Comparison of ENCODE assay signal across 9 cellular contexts in the genomic region with DNA sequence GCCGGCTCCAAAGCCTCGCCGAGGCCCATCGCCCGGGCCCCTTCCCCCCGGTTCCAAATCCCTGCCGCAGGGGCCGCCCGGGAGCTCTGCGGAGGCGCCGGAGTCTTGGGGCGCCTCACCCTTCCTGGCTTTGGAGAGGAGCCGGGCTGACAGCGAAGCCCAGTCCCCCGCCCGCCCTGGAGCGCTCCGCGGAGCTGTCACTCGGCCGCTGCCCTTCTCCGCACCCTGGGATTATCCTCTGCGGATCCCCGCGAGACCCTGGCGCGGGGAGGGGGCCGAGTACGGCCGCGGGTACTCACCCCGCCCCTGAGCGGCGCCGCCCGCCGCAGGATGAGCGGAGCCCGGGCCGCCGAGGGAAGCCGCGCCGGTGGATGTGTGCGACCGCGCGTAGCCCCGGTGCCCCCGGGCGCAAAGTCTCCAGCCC. TPM values are rescaled to one million over a fixed set of nuclear protein-coding genes. Genes with fewer than 3 reads are reported as not detected.
DNase-seq lines count a peak whose midpoint lies in the region; ATAC-seq, FAIRE-seq and TF ChIP-seq lines count a peak whose summit lies in the region.
"Had no signal": no experiment of that assay in that cellular context is flagged by ENCODE, and none has a peak within 500 bp of the region (broad histone marks: within the 10 kb centered on the region; RNA-seq: fewer than 3 reads in every experiment).

No MANE protein-coding gene starts in this region.

- H3K23me2 ChIP-seq in H1 (ENCODE audit: low read depth, low read length), result peaks cover 14% of the 10 kb centered on the region; the same call in 1 of the 2 replicates

- no peak overlapping the region; the same call in 1 of the 2 replicates for H3K18ac ChIP-seq in H1 (ENCODE audit: extremely low read depth, low read length)

- no peak overlapping the region for H3K23ac ChIP-seq in H1 (ENCODE audit: insufficient read length)

- POLR2A ChIA-PET in H1 (lab: Charles Lee; ENCODE audit: partially characterized antibody), result interaction anchor here (1.2 kb wide), 1 partner anchor 144 kb away, joined by 3 read pairs; a partner anchor contains a TSS

- H4K8ac ChIP-seq in H1 (ENCODE audit: extremely low read depth, insufficient read depth, low read length), result no peak overlapping the region

- no peak overlapping the region for H3K27ac Mint-ChIP-seq in nephron progenitor cell
- H3K27ac Mint-ChIP-seq in activated naive CD4-positive, alpha-beta T cell treated with anti-CD3 and anti-CD28 coated beads, Interleukin-2, amount 10 ng/mL, durations not matched to agents 7 days and 5 days, result no peak overlapping the region

- H2AFZ ChIP-seq in H1 (ENCODE audit: low read length), result peak overlapping the region; percentile 86; the same call in 1 of the 2 replicates

- no peak overlapping the region for H2BK20ac ChIP-seq in H1 (ENCODE audit: low read length)

- H4K5ac ChIP-seq in H1 (ENCODE audit: insufficient read length, low read depth, low read length), result no peak overlapping the region

- H3K27ac ChIP-seq in H1 (ENCODE audit: low read depth, low read length), result no peak overlapping the region

- no peak overlapping the region for H3K14ac ChIP-seq in H1 (ENCODE audit: insufficient read length)

- no peak for TF ChIP-seq POLR2A in H1 (IDR thresholded peaks at IDR 0.05; ENCODE audit: control extremely low read depth in 1 of 2, low read depth in 2 of 2, low read length in 2 of 2)

- H3K36me3 Mint-ChIP-seq in nephron progenitor cell (ENCODE audit: low read depth), result no peaks in the 10 kb centered on the region
- no peaks in the 10 kb centered on the region for H3K36me3 Mint-ChIP-seq in activated naive CD4-positive, alpha-beta T cell treated with anti-CD3 and anti-CD28 coated beads, Interleukin-2, amount 10 ng/mL, durations not matched to agents 7 days and 5 days

- H3K36me3 ChIP-seq in H1 (ENCODE audit: control insufficient read depth in 2 of 4, insufficient read depth in 4 of 4, low read length in 3 of 4), result no peaks in the 10 kb centered on the region

- H3K9ac ChIP-seq in H1 (replicated peaks in 1 of 4; ENCODE audit: extremely low read depth in 1 of 4, low read depth in 3 of 4, low read length in 3 of 4), result no peak overlapping the region

- H3K4ac ChIP-seq in H1 (replicated peaks; ENCODE audit: insufficient read length, low read depth, low read length), result no peak overlapping the region

- no peaks in the 10 kb centered on the region for H3K79me1 ChIP-seq in H1 (ENCODE audit: low read depth, low read length)

- peak; percentile 8 for DNase-seq in EL
- peak; percentile 33 for DNase-seq in KBM-7
- DNase-seq in H1 (ENCODE audit: low read depth in 1 of 2, low spot score in 2 of 2), result peak in 1 of 2 experiments; percentile 2
- peak; percentile 67 for DNase-seq in nephron progenitor cell
- DNase-seq in activated naive CD4-positive, alpha-beta T cell treated with Interleukin-2 at 50 U/mL for 16 hours, result no peak
- no peak for DNase-seq in UCSD-AML1 (lab: John Stamatoyannopoulos, UW; ENCODE audit: unreplicated experiment)
- no peak for DNase-seq in activated naive CD4-positive, alpha-beta T cell treated with anti-CD3 and anti-CD28 coated beads, Interleukin-2, amount 10 ng/mL, durations not matched to agents 7 days and 5 days

- WGBS in H1 (ENCODE audit: extremely low coverage in 1 of 2, insufficient coverage in 1 of 2, insufficient read length in 1 of 2, insufficient replicate concordance in 2 of 2, low coverage in 1 of 2, low lambda C conversion rate in 2 of 2, missing lambda C conversion rate in 1 of 2), 2 experiments, result 1% methylated on average over 24 of the region's 52 CpGs; no CpG with 5 or more reads in 1 of the 2 experiments

- peaks cover 0 to 2% (median under 1%) of the 10 kb centered on the region in 4 experiments; a peak in 1 of 7 replicates for H3K4me1 ChIP-seq in H1 (replicated peaks in 1 of 4; ENCODE audit: control insufficient read depth in 3 of 4, insufficient read depth in 4 of 4, low read length in 3 of 4)

- no peaks in the 10 kb centered on the region for H3K9me3 ChIP-seq in H1 (ENCODE audit: insufficient read depth in 2 of 2, low read depth in 1 of 2, low read length in 1 of 2)

- no peak overlapping the region for H2BK120ac ChIP-seq in H1 (replicated peaks; ENCODE audit: low read depth, low read length)

- H4K20me1 ChIP-seq in H1 (replicated peaks in 1 of 2; ENCODE audit: control insufficient read depth in 1 of 2, insufficient read depth in 2 of 2, low read length in 2 of 2), result no peaks in the 10 kb centered on the region

- H2BK12ac ChIP-seq in H1 (ENCODE audit: low read depth, low read length), result no peak overlapping the region

- in situ Hi-C loops in KBM-7 (cut with MboI; ENCODE audit: low pct_unique_long_range_greater_than_20kb, low sequenced_read_pairs), result no loop called here

- no peak overlapping the region for H2AK5ac ChIP-seq in H1 (ENCODE audit: low read depth, low read length)

- H3K4me3 ChIP-seq in H1 (ENCODE audit: extremely low read depth in 1 of 4, insufficient read depth in 2 of 4, low read depth in 3 of 4, low read length in 4 of 4), result peak overlapping the region; percentile 47 to 84 (median 78)

- peaks cover 79% of the 10 kb centered on the region for H3K27me3 Mint-ChIP-seq in nephron progenitor cell (ENCODE audit: low read depth, poor library complexity)
- peaks cover 37% of the 10 kb centered on the region for H3K27me3 Mint-ChIP-seq in activated naive CD4-positive, alpha-beta T cell treated with anti-CD3 and anti-CD28 coated beads, Interleukin-2, amount 10 ng/mL, durations not matched to agents 7 days and 5 days

- TF ChIP-seq EP300 in H1 (IDR thresholded peaks at IDR 0.05; ENCODE audit: borderline replicate concordance in 1 of 2, low read depth in 2 of 2, low read length in 2 of 2), result no peak

- H3K4me2 ChIP-seq in H1 (ENCODE audit: insufficient read depth in 1 of 2, low read depth in 2 of 2, low read length in 2 of 2), result peak overlapping the region; percentile 57 to 94

- TF ChIP-seq CTCF in H1 (IDR thresholded peaks at IDR 0.05; ENCODE audit: control extremely low read depth in 1 of 3, insufficient read depth in 1 of 3, low read depth in 1 of 3, low read length in 3 of 3), result no peak
- TF ChIP-seq CTCF in nephron progenitor cell (IDR thresholded peaks at IDR 0.05), result no peak

- no peak for TF ChIP-seq RAD21 in H1 (IDR thresholded peaks at IDR 0.05 in 1 of 2, conservative IDR thresholded peaks at IDR 0.05 in 1 of 2; ENCODE audit: low read depth in 2 of 2, low read length in 2 of 2)

- H3K27me3 ChIP-seq in H1 (replicated peaks in 1 of 4; ENCODE audit: control insufficient read depth in 3 of 4, extremely low read depth in 1 of 4, insufficient read depth in 3 of 4, low read length in 3 of 4), result peaks cover 7 to 34% (median 25%) of the 10 kb centered on the region in 4 experiments

- CTCF ChIA-PET in H1 (lab: Charles Lee; ENCODE audit: partially characterized antibody), result interaction anchor here (0.7 to 2.0 kb wide), 3 partner anchors 13 to 93 kb away, joined by 3 to 10 read pairs (median 4); no protein-coding TSS in a partner anchor
- CTCF ChIA-PET in activated naive CD4-positive, alpha-beta T cell treated with anti-CD3 and anti-CD28 coated beads, Interleukin-2, amount 10 ng/mL, durations not matched to agents 7 days and 5 days (lab: Charles Lee), result no interaction called here

- H3K4me1 Mint-ChIP-seq in nephron progenitor cell, result peaks cover 4% of the 10 kb centered on the region
- no peaks in the 10 kb centered on the region for H3K4me1 Mint-ChIP-seq in activated naive CD4-positive, alpha-beta T cell treated with anti-CD3 and anti-CD28 coated beads, Interleukin-2, amount 10 ng/mL, durations not matched to agents 7 days and 5 days

- peak overlapping the region; percentile 89 for H3K4me3 Mint-ChIP-seq in nephron progenitor cell
- H3K4me3 Mint-ChIP-seq in activated naive CD4-positive, alpha-beta T cell treated with anti-CD3 and anti-CD28 coated beads, Interleukin-2, amount 10 ng/mL, durations not matched to agents 7 days and 5 days, result no peak overlapping the region

- ATAC-seq in GM21717 (IDR thresholded peaks at IDR 0.05; ENCODE audit: unreplicated experiment), result no peak

- H2BK5ac ChIP-seq in H1 (ENCODE audit: low read depth, low read length), result no peak overlapping the region

- no peaks in the 10 kb centered on the region for H3K79me2 ChIP-seq in H1 (ENCODE audit: control insufficient read depth in 1 of 2, insufficient read depth in 2 of 2, low read length in 2 of 2)

- H3K56ac ChIP-seq in H1 (replicated peaks; ENCODE audit: insufficient read length, low read depth, low read length), result no peak overlapping the region

- FAIRE-seq in H1 (lab: Jason Lieb, UNC), result no peak
- FAIRE-seq: islet of Langerhans had no signal

- H2BK15ac ChIP-seq in H1 (ENCODE audit: low read length), result no peak overlapping the region

- H4K91ac ChIP-seq in H1 (replicated peaks; ENCODE audit: insufficient read length, low read length), result no peak overlapping the region

- peaks cover 20% of the 10 kb centered on the region for H3K9me3 Mint-ChIP-seq in nephron progenitor cell
- H3K9me3 Mint-ChIP-seq in activated naive CD4-positive, alpha-beta T cell treated with anti-CD3 and anti-CD28 coated beads, Interleukin-2, amount 10 ng/mL, durations not matched to agents 7 days and 5 days, result no peaks in the 10 kb centered on the region

TF ChIP-seq in H1, 55 proteins besides CTCF, POLR2A, EP300 and RAD21 (continues in another document):
- TF ChIP-seq, protein P1, sequence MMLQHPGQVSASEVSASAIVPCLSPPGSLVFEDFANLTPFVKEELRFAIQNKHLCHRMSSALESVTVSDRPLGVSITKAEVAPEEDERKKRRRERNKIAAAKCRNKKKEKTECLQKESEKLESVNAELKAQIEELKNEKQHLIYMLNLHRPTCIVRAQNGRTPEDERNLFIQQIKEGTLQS (IDR thresholded peaks at IDR 0.05; ENCODE audit: insufficient read depth, low read depth, low read length), result no peak
- TF ChIP-seq BRCA1 (IDR thresholded peaks at IDR 0.05; ENCODE audit: low read depth, low read length) (no peak), CBX8 (IDR thresholded peaks at IDR 0.05; ENCODE audit: borderline replicate concordance, low read depth, low read length) (no peak), EZH2 (IDR thresholded peaks at IDR 0.05; ENCODE audit: low read depth, low read length, severe bottlenecking) (peak; percentile 38)

RNA-seq across cellular contexts. Expression of a gene that starts 0.3 kb away (rescaled TPM):
- total RNA-seq in H1 (2021; fragmentation: NEBNext Ultra II Directional; extraction: Animal tissue kit (Norgen Biotek cat#: 25700)), result 1.0 and 1.5 TPM in 2 replicates
- polyA plus RNA-seq in H1 (2011; rRNA removed), result 0.97 and 1.3 TPM in 2 replicates
- 1.6 TPM for polyA plus RNA-seq in H1 (2011; cell fraction: cytosol; rRNA removed)
- polyA plus RNA-seq in H1 (2011; cell fraction: nucleus; rRNA removed), result 2.4 TPM
- 0.55 to 0.75 TPM (median 0.65 TPM) in 4 replicates for polyA plus RNA-seq in H1 (2012, experiment 1 of 2)
- polyA plus RNA-seq in H1 (2012, experiment 2 of 2), result 0.09 TPM
- 0.28 TPM for polyA plus RNA-seq in H1 (2013, experiment 1 of 2)
- 0.28 TPM for polyA plus RNA-seq in H1 (2013, experiment 2 of 2)
- polyA minus RNA-seq in H1 (2011; rRNA and poly(A)+ RNA removed), result 1.8 TPM in 2 replicates
- 0.81 TPM for polyA minus RNA-seq in H1 (2011; cell fraction: cytosol; rRNA and poly(A)+ RNA removed)
- 3.5 TPM for polyA minus RNA-seq in H1 (2011; cell fraction: nucleus; rRNA and poly(A)+ RNA removed)

Comparison
In these comparisons a context has a peak if more than half of its experiments do, and no peak if none do; other contexts are left out.
1. DNase-seq: peak in EL (single experiment), KBM-7 (single experiment) and nephron progenitor cell (single experiment); none in activated naive CD4-positive, alpha-beta T cell treated with Interleukin-2 at 50 U/mL for 16 hours (single experiment), UCSD-AML1 (single experiment) and activated naive CD4-positive, alpha-beta T cell treated with anti-CD3 and anti-CD28 coated beads, Interleukin-2, amount 10 ng/mL, durations not matched to agents 7 days and 5 days (single experiment).